25 cellular contexts compared by ENCODE assay signal in genomic region chr3:106213954-106214353, GRCh38.
DNase-seq lines count a peak whose midpoint lies in the region; ATAC-seq, FAIRE-seq and TF ChIP-seq lines count a peak whose summit lies in the region.
"Had no signal": no experiment of that assay in that cellular context is flagged by ENCODE, and none has a peak within 500 bp of the region (broad histone marks: within the 10 kb centered on the region; RNA-seq: fewer than 3 reads in every experiment).

No MANE protein-coding gene starts in this region.

- intact Hi-C loops in activated naive CD4-positive, alpha-beta T cell treated with anti-CD3 and anti-CD28 coated beads for 36 hours (cut with micrococcal nuclease) = loop anchor here (5.0 kb wide), 3 partner anchors 147 to 393 kb away; no protein-coding TSS in a partner anchor
- intact Hi-C loops in activated CD8-positive, alpha-beta T cell treated with anti-CD3 and anti-CD28 coated beads for 36 hours (cut with micrococcal nuclease) = no loop called here

- POLR2A ChIA-PET in activated CD8-positive, alpha-beta T cell treated with anti-CD3 and anti-CD28 coated beads for 36 hours (lab: Charles Lee) = interaction anchor here (1.6 to 1.8 kb wide), 2 partner anchors 10 to 347 kb away, joined by 5 read pairs; no protein-coding TSS in a partner anchor

- peaks cover 12% of the 10 kb centered on the region for H3K36me3 Mint-ChIP-seq in activated naive CD4-positive, alpha-beta T cell treated with anti-CD3 and anti-CD28 coated beads for 36 hours (ENCODE audit: low read depth)
- peaks cover 32% of the 10 kb centered on the region for H3K36me3 Mint-ChIP-seq in activated CD8-positive, alpha-beta T cell treated with anti-CD3 and anti-CD28 coated beads for 36 hours (ENCODE audit: low read depth)
- peaks cover 11% of the 10 kb centered on the region for H3K36me3 Mint-ChIP-seq in nephron progenitor cell (ENCODE audit: low read depth)

- no peak for TF ChIP-seq CTCF in activated CD8-positive, alpha-beta T cell treated with anti-CD3 and anti-CD28 coated beads for 36 hours (IDR thresholded peaks at IDR 0.05)
- no peak for TF ChIP-seq CTCF in nephron progenitor cell (IDR thresholded peaks at IDR 0.05)

- no peak for TF ChIP-seq POLR2A in GM12891 (IDR thresholded peaks at IDR 0.05; ENCODE audit: low read depth, low read length)

- H3K4me1 Mint-ChIP-seq in activated naive CD4-positive, alpha-beta T cell treated with anti-CD3 and anti-CD28 coated beads for 36 hours (ENCODE audit: low read depth) = peaks cover 64% of the 10 kb centered on the region
- H3K4me1 Mint-ChIP-seq in activated CD8-positive, alpha-beta T cell treated with anti-CD3 and anti-CD28 coated beads for 36 hours (ENCODE audit: low read depth) = peaks cover 59% of the 10 kb centered on the region
- peaks cover 20% of the 10 kb centered on the region for H3K4me1 Mint-ChIP-seq in nephron progenitor cell

- H3K9me3 Mint-ChIP-seq in activated naive CD4-positive, alpha-beta T cell treated with anti-CD3 and anti-CD28 coated beads for 36 hours = peaks cover 9% of the 10 kb centered on the region
- H3K9me3 Mint-ChIP-seq in activated CD8-positive, alpha-beta T cell treated with anti-CD3 and anti-CD28 coated beads for 36 hours = peaks cover 16% of the 10 kb centered on the region
- peaks cover 12% of the 10 kb centered on the region for H3K9me3 Mint-ChIP-seq in nephron progenitor cell

- CTCF ChIA-PET in activated naive CD4-positive, alpha-beta T cell treated with anti-CD3 and anti-CD28 coated beads for 36 hours (lab: Charles Lee) = no interaction called here
- CTCF ChIA-PET in activated CD8-positive, alpha-beta T cell treated with anti-CD3 and anti-CD28 coated beads for 36 hours (lab: Charles Lee) = no interaction called here

- H3K27me3 Mint-ChIP-seq in activated naive CD4-positive, alpha-beta T cell treated with anti-CD3 and anti-CD28 coated beads for 36 hours (ENCODE audit: low read depth) = no peaks in the 10 kb centered on the region
- H3K27me3 Mint-ChIP-seq in activated CD8-positive, alpha-beta T cell treated with anti-CD3 and anti-CD28 coated beads for 36 hours = no peaks in the 10 kb centered on the region
- H3K27me3 Mint-ChIP-seq in nephron progenitor cell (ENCODE audit: low read depth, poor library complexity) = peaks cover 3% of the 10 kb centered on the region
- H3K27me3 Mint-ChIP-seq: activated naive CD8-positive, alpha-beta T cell treated with anti-CD3 and anti-CD28 coated beads, Interleukin-2, amount 10 ng/mL, durations not matched to agents 7 days and 5 days; naive thymus-derived CD4-positive, alpha-beta T cell had no signal

- H3K4me3 Mint-ChIP-seq in activated naive CD4-positive, alpha-beta T cell treated with anti-CD3 and anti-CD28 coated beads for 36 hours = no peak overlapping the region
- peak overlapping the region; percentile 13 for H3K4me3 Mint-ChIP-seq in activated CD8-positive, alpha-beta T cell treated with anti-CD3 and anti-CD28 coated beads for 36 hours
- H3K4me3 Mint-ChIP-seq in nephron progenitor cell = no peak overlapping the region
- H3K4me3 Mint-ChIP-seq: activated naive CD8-positive, alpha-beta T cell treated with anti-CD3 and anti-CD28 coated beads, Interleukin-2, amount 10 ng/mL, durations not matched to agents 7 days and 5 days had no signal

- ATAC-seq in GM18867 (IDR thresholded peaks at IDR 0.05; ENCODE audit: unreplicated experiment) (peak; percentile 50), HG02642 (IDR thresholded peaks at IDR 0.05; ENCODE audit: poor library complexity, unreplicated experiment) (no peak)
- no peak for ATAC-seq in activated CD8-positive, alpha-beta T cell treated with anti-CD3 and anti-CD28 coated beads for 36 hours
- ATAC-seq: gastrocnemius medialis; lower lobe of right lung; naive thymus-derived CD4-positive, alpha-beta T cell had no signal

- peak overlapping the region; percentile 75 for H3K27ac Mint-ChIP-seq in activated naive CD4-positive, alpha-beta T cell treated with anti-CD3 and anti-CD28 coated beads for 36 hours
- H3K27ac Mint-ChIP-seq in activated CD8-positive, alpha-beta T cell treated with anti-CD3 and anti-CD28 coated beads for 36 hours = peak overlapping the region; percentile 83
- H3K27ac Mint-ChIP-seq in nephron progenitor cell = peak overlapping the region; percentile 48
- H3K27ac Mint-ChIP-seq: activated naive CD8-positive, alpha-beta T cell treated with anti-CD3 and anti-CD28 coated beads, Interleukin-2, amount 10 ng/mL, durations not matched to agents 7 days and 5 days had no signal

- no peak for DNase-seq in activated naive CD4-positive, alpha-beta T cell treated with anti-CD3 and anti-CD28 coated beads for 36 hours
- no peak for DNase-seq in activated naive CD4-positive, alpha-beta T cell (lab: John Stamatoyannopoulos, UW)
- no peak for DNase-seq in activated CD8-positive, alpha-beta T cell treated with anti-CD3 and anti-CD28 coated beads for 36 hours
- DNase-seq in nephron progenitor cell (no peak), GM19239 (ENCODE audit: insufficient read length, low spot score) (no peak), GM12891 (ENCODE audit: insufficient read length, low spot score) (no peak)
- DNase-seq: activated CD4-positive, CD25-positive, alpha-beta regulatory T cell; activated naive CD8-positive, alpha-beta T cell treated with anti-CD3 and anti-CD28 coated beads, Interleukin-2, amount 10 ng/mL, durations not matched to agents 7 days and 5 days; COR-L47; gastrocnemius medialis; GDM1; GOT3; IMR-90; lower lobe of right lung; naive thymus-derived CD4-positive, alpha-beta T cell; NCI-H1092; NCI-H1694 treated with DMSO at 0.1 percent for 48 hours; NCI-H446; sigmoid colon; stimulated activated CD4-positive, alpha-beta T cell treated with anti-CD3 and anti-CD28 coated beads, Interleukin-4, amount 100 ng/mL, for 1 hour; substantia nigra; trophoblast cell had no signal

- FAIRE-seq in GM19239 (lab: Jason Lieb, UNC) (no peak), GM12891 (lab: Jason Lieb, UNC) (no peak)
- FAIRE-seq: endothelial cell of umbilical vein had no signal

TF ChIP-seq in GM12891, 5 proteins besides CTCF, POLR2A, EP300 and RAD21:
- TF ChIP-seq POU2F2 (IDR thresholded peaks at IDR 0.05; ENCODE audit: low read depth, low read length) (no peak), SPI1 (IDR thresholded peaks at IDR 0.05; ENCODE audit: low read depth, low read length) (no peak), PAX5 (IDR thresholded peaks at IDR 0.05; ENCODE audit: insufficient read depth, low read length, severe bottlenecking) (no peak), TAF1 (IDR thresholded peaks at IDR 0.05; ENCODE audit: low read depth, low read length) (no peak), POLR2AphosphoS5 (IDR thresholded peaks at IDR 0.05; ENCODE audit: low read depth, low read length) (no peak)
